In the genomic region with DNA sequence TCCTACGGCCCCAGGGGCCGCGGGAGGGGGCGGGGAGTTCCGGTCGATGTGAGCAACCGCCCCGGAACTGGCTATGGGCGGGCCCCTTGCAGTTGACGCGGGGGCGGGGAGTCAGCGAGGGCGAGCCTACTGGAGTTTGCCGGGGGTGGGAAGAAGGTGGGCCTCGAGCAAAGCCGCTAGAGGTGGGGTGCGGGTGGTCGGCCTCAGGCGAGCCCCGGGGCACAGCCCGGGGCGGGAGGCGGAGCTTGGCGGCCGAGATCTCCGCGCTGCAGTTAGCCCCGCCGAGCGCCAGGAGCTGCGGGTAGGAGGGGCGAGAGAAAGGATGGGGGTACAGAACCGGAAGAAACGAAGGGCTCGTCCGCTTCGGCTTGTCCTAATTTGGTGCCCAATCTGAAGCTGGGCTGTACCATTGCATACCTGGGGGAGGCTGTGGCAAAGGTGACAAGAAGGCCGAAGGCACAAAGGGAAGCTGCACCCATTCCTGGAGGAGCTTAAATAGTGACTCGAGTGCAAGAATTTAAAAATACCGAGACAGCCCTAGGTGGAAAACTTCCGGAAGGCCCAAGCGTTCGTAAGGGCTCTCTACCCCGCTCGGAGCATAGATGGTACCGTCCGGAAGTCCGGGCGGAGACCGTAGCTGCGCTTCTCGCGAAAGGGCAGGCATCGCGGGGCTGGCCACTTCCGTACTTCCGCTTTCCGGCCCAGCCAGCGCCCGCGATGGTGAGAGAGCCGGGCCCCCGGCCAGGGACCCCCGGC, we compare ENCODE assay signal across 1 cellular context.
TF ChIP-seq lines count a peak whose summit lies in the region.

TSS of gene ARPC4 (plus strand) at position 678 of the 756 bp plus-strand sequence. CDS start at position 718, 40 bp downstream.
TSS of gene TADA3 (minus strand) at position 69 of the 756 bp plus-strand sequence. CDS start 1,007 bp downstream, outside the sequence.

TF ChIP-seq in K562, 482 proteins besides CTCF, POLR2A, EP300 and RAD21 (continues in another document):
- TF ChIP-seq TSHZ1 (CRISPR knock-in tag; IDR thresholded peaks at IDR 0.05) = no peak
- no peak for TF ChIP-seq ZNF655 (CRISPR knock-in tag; IDR thresholded peaks at IDR 0.05)
- no peak for TF ChIP-seq RBM39 (optimal IDR thresholded peaks at IDR 0.05; ENCODE audit: low read depth, low read length)
- TF ChIP-seq, protein P1, sequence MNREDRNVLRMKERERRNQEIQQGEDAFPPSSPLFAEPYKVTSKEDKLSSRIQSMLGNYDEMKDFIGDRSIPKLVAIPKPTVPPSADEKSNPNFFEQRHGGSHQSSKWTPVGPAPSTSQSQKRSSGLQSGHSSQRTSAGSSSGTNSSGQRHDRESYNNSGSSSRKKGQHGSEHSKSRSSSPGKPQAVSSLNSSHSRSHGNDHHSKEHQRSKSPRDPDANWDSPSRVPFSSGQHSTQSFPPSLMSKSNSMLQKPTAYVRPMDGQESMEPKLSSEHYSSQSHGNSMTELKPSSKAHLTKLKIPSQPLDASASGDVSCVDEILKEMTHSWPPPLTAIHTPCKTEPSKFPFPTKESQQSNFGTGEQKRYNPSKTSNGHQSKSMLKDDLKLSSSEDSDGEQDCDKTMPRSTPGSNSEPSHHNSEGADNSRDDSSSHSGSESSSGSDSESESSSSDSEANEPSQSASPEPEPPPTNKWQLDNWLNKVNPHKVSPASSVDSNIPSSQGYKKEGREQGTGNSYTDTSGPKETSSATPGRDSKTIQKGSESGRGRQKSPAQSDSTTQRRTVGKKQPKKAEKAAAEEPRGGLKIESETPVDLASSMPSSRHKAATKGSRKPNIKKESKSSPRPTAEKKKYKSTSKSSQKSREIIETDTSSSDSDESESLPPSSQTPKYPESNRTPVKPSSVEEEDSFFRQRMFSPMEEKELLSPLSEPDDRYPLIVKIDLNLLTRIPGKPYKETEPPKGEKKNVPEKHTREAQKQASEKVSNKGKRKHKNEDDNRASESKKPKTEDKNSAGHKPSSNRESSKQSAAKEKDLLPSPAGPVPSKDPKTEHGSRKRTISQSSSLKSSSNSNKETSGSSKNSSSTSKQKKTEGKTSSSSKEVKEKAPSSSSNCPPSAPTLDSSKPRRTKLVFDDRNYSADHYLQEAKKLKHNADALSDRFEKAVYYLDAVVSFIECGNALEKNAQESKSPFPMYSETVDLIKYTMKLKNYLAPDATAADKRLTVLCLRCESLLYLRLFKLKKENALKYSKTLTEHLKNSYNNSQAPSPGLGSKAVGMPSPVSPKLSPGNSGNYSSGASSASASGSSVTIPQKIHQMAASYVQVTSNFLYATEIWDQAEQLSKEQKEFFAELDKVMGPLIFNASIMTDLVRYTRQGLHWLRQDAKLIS (CRISPR knock-in tag; IDR thresholded peaks at IDR 0.05) = no peak; the same call in 1 of the 2 replicates
- TF ChIP-seq TAF9B (IDR thresholded peaks at IDR 0.05; ENCODE audit: partially characterized antibody) = peak; percentile 87
- TF ChIP-seq SLC30A9 (CRISPR knock-in tag; IDR thresholded peaks at IDR 0.05) = no peak
- no peak for TF ChIP-seq NR4A1 (CRISPR knock-in tag; IDR thresholded peaks at IDR 0.05)
- TF ChIP-seq NR4A1 (tag; IDR thresholded peaks at IDR 0.05) = no peak
- TF ChIP-seq PTBP1 (IDR thresholded peaks at IDR 0.05; ENCODE audit: low read depth, low read length) = no peak
- no peak for TF ChIP-seq ZBTB49 (CRISPR knock-in tag; IDR thresholded peaks at IDR 0.05; ENCODE audit: borderline replicate concordance)
- TF ChIP-seq GTF2F1 (IDR thresholded peaks at IDR 0.05; ENCODE audit: low read depth, low read length) = no peak; the same call in 1 of the 2 replicates
- TF ChIP-seq NRF1 (conservative IDR thresholded peaks at IDR 0.05 in 1 of 2, IDR thresholded peaks at IDR 0.05 in 1 of 2) = peak; percentile 43 to 56
- no peak; the same call in 1 of the 2 replicates for TF ChIP-seq ZNF75A (CRISPR knock-in tag; IDR thresholded peaks at IDR 0.05)
- no peak; the same call in 1 of the 2 replicates for TF ChIP-seq ZEB2 (IDR thresholded peaks at IDR 0.05)
- TF ChIP-seq JUNB (CRISPR knock-in tag; conservative IDR thresholded peaks at IDR 0.05) = no peak
- TF ChIP-seq, protein P2, sequence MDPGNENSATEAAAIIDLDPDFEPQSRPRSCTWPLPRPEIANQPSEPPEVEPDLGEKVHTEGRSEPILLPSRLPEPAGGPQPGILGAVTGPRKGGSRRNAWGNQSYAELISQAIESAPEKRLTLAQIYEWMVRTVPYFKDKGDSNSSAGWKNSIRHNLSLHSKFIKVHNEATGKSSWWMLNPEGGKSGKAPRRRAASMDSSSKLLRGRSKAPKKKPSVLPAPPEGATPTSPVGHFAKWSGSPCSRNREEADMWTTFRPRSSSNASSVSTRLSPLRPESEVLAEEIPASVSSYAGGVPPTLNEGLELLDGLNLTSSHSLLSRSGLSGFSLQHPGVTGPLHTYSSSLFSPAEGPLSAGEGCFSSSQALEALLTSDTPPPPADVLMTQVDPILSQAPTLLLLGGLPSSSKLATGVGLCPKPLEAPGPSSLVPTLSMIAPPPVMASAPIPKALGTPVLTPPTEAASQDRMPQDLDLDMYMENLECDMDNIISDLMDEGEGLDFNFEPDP (CRISPR knock-in tag; IDR thresholded peaks at IDR 0.05) = no peak
- TF ChIP-seq CREM (IDR thresholded peaks at IDR 0.05; ENCODE audit: low read depth) = peak; percentile 64
- TF ChIP-seq TBP (optimal IDR thresholded peaks at IDR 0.05; ENCODE audit: low read depth, low read length) = peak; percentile 77
- TF ChIP-seq E2F6 (IDR thresholded peaks at IDR 0.05; ENCODE audit: borderline replicate concordance in 1 of 2, extremely low read depth in 1 of 2, insufficient read depth in 1 of 2, insufficient read length in 1 of 2, low read depth in 1 of 2, low read length in 1 of 2, poor library complexity in 1 of 2, severe bottlenecking in 1 of 2) = no peak
- TF ChIP-seq RBM17 (IDR thresholded peaks at IDR 0.05; ENCODE audit: borderline replicate concordance, low read depth, low read length) = no peak
- TF ChIP-seq NFE2 (IDR thresholded peaks at IDR 0.05; ENCODE audit: low read depth) = no peak
- peak; percentile 95 for TF ChIP-seq POLR2G (IDR thresholded peaks at IDR 0.05; ENCODE audit: low read depth, low read length)
- no peak for TF ChIP-seq ZNF121 (CRISPR knock-in tag; conservative IDR thresholded peaks at IDR 0.05)
- 0 out of 2 replicates have a peak, but pooled peaks have one; percentile 9 for TF ChIP-seq CBFA2T3 (IDR thresholded peaks at IDR 0.05)
- TF ChIP-seq ESRRA (IDR thresholded peaks at IDR 0.05; ENCODE audit: borderline replicate concordance, low read depth) = peak; percentile 11; the same call in 1 of the 2 replicates
- no peak for TF ChIP-seq TAF7 (tag; IDR thresholded peaks at IDR 0.05)
- no peak for TF ChIP-seq PREB (CRISPR knock-in tag; IDR thresholded peaks at IDR 0.05)
- TF ChIP-seq ZNF436 (CRISPR knock-in tag; IDR thresholded peaks at IDR 0.05) = 0 out of 2 replicates have a peak, but pooled peaks have one; percentile 3
- no peak for TF ChIP-seq PYGO2 (tag; IDR thresholded peaks at IDR 0.05)
